10 cellular contexts compared by ENCODE assay signal in genomic region chr10:106571216-106571954, GRCh38.
DNase-seq lines count a peak whose midpoint lies in the region; ATAC-seq and TF ChIP-seq lines count a peak whose summit lies in the region.
"Had no signal": no experiment of that assay in that cellular context is flagged by ENCODE, and none has a peak within 500 bp of the region (broad histone marks: within the 10 kb centered on the region; RNA-seq: fewer than 3 reads in every experiment).

No MANE protein-coding gene starts in this region.

- peak; percentile 40; the same call in 1 of the 2 replicates for TF ChIP-seq CTCF in VCaP (conservative IDR thresholded peaks at IDR 0.05)

- in situ Hi-C loops in ACHN (cut with HindIII; ENCODE audit: low pct_ligation_motif_present, low pct_unique_long_range_greater_than_20kb, low sequenced_read_pairs): no loop called here

- DNase-seq in ACHN (peak; percentile 41), H7 (peak; percentile 6), iris pigment epithelial cell (ENCODE audit: low read depth) (peak; percentile 74)
- DNase-seq in activated CD4-positive, CD25-positive, alpha-beta regulatory T cell (lab: John Stamatoyannopoulos, UW): no peak
- DNase-seq: activated B cell treated with CpG ODN at 0.5 μM for 24 hours, GF-D8 had no signal

- no peak for ATAC-seq in HG03039 (IDR thresholded peaks at IDR 0.05; ENCODE audit: unreplicated experiment)
- no peak for ATAC-seq in GM18868 (IDR thresholded peaks at IDR 0.05; ENCODE audit: unreplicated experiment)
- ATAC-seq in HG03175 (IDR thresholded peaks at IDR 0.05; ENCODE audit: unreplicated experiment): no peak

- no peak overlapping the region for H3K27ac ChIP-seq in VCaP

- H3K36me3 ChIP-seq in H7 (replicated peaks; ENCODE audit: control insufficient read depth, insufficient read depth, low read length): no peaks in the 10 kb centered on the region

- H3K4me3 ChIP-seq in H7 (ENCODE audit: insufficient read depth, low read depth, low read length): no peak overlapping the region

- H3K27me3 ChIP-seq in H7 (ENCODE audit: control insufficient read depth, insufficient read depth, low read length): no peaks in the 10 kb centered on the region

Comparison
In these comparisons a context has a peak if more than half of its experiments do, and no peak if none do; other contexts are left out.
1. DNase-seq: peak in ACHN (single experiment), H7 (single experiment) and iris pigment epithelial cell (single experiment); none in activated CD4-positive, CD25-positive, alpha-beta regulatory T cell (0 of 4).